ENCODE assay signal across 9 cellular contexts in the genomic region with DNA sequence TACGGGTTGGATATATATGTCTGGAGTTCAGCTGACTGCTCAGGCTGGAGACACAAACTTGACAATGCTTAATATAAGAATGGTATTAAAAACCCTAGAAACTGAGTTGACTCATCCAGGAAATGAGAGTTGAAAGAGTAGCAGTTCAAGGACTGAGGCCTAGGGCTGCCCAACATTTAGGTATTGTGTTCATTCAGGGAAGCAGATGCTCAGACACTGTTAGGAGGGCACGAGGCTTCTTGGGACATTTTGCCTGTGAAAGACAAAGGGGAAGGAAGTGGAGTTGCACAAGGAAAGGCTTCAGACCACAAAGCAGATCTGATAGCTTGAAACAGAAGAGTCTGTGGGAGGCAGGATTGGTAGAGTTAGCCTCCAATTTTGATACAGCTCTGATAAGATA. TPM values are rescaled to one million over a fixed set of nuclear protein-coding genes. Genes with fewer than 3 reads are reported as not detected.
A peak's percentile ranks its signal among the peaks of the same experiment; 100 is the strongest.
DNase-seq lines count a peak whose midpoint lies in the region; ATAC-seq lines count a peak whose summit lies in the region.
"Had no signal": no experiment of that assay in that cellular context is flagged by ENCODE, and none has a peak within 500 bp of the region (broad histone marks: within the 10 kb centered on the region; RNA-seq: fewer than 3 reads in every experiment).

No MANE protein-coding gene starts in this region.

- no peak overlapping the region for H2BK5ac ChIP-seq in mesenchymal stem cell (ENCODE audit: low read depth, low read length, poor library complexity, severe bottlenecking)

- H3K36me3 ChIP-seq in mesenchymal stem cell (ENCODE audit: control insufficient read depth in 1 of 2, insufficient read depth in 2 of 2, low read depth in 1 of 2, low read length in 2 of 2) = no peaks in the 10 kb centered on the region

- no peak overlapping the region for H2AFZ ChIP-seq in mesenchymal stem cell (ENCODE audit: low read depth, low read length)

- H3K4me2 ChIP-seq in mesenchymal stem cell (ENCODE audit: low read length, poor library complexity, severe bottlenecking) = no peak overlapping the region

- no peak overlapping the region for H2AK5ac ChIP-seq in mesenchymal stem cell (ENCODE audit: low read length, severe bottlenecking)

- POLR2A ChIA-PET in naive thymus-derived CD8-positive, alpha-beta T cell (lab: Charles Lee) = interaction anchor here (1.2 kb wide), 1 partner anchor 10 kb away, joined by 4 read pairs; no protein-coding TSS in a partner anchor

- no peak overlapping the region for H3K4me3 Mint-ChIP-seq in activated CD8-positive, alpha-beta memory T cell treated with anti-CD3 and anti-CD28 coated beads, Interleukin-2, amount 10 ng/mL, durations not matched to agents 7 days and 5 days
- H3K4me3 Mint-ChIP-seq in naive thymus-derived CD8-positive, alpha-beta T cell = no peak overlapping the region

- no peak overlapping the region for H4K8ac ChIP-seq in mesenchymal stem cell (ENCODE audit: low read length)

- H3K27me3 Mint-ChIP-seq in activated CD8-positive, alpha-beta memory T cell treated with anti-CD3 and anti-CD28 coated beads, Interleukin-2, amount 10 ng/mL, durations not matched to agents 7 days and 5 days = no peaks in the 10 kb centered on the region
- no peaks in the 10 kb centered on the region for H3K27me3 Mint-ChIP-seq in naive thymus-derived CD8-positive, alpha-beta T cell

- H3K4me1 ChIP-seq in mesenchymal stem cell (ENCODE audit: control insufficient read depth, insufficient read depth, low read depth, low read length) = no peaks in the 10 kb centered on the region

- peak; percentile 61 for DNase-seq in activated CD8-positive, alpha-beta memory T cell treated with anti-CD3 and anti-CD28 coated beads, Interleukin-2, amount 10 ng/mL, durations not matched to agents 7 days and 5 days
- no peak for DNase-seq in activated CD8-positive, alpha-beta memory T cell treated with anti-CD3 and anti-CD28 coated beads, Interleukin-2, amount 50 U/mL, for 4 hours
- DNase-seq in UCSD-AML1 (lab: John Stamatoyannopoulos, UW; ENCODE audit: unreplicated experiment) (peak; percentile 56), mesenchymal stem cell (no peak), AG08396 (ENCODE audit: low spot score) (no peak)
- peak in 3 of 10 donors; percentile 10 to 21 (median 13) for DNase-seq in naive thymus-derived CD8-positive, alpha-beta T cell

- peaks cover 2% of the 10 kb centered on the region for H3K4me1 Mint-ChIP-seq in activated CD8-positive, alpha-beta memory T cell treated with anti-CD3 and anti-CD28 coated beads, Interleukin-2, amount 10 ng/mL, durations not matched to agents 7 days and 5 days
- H3K4me1 Mint-ChIP-seq in naive thymus-derived CD8-positive, alpha-beta T cell = peaks cover 0 to 2% (median 0%) of the 10 kb centered on the region in 4 donors

- H3K14ac ChIP-seq in mesenchymal stem cell (ENCODE audit: low read length in 2 of 2) = no peak overlapping the region

- H3K27ac Mint-ChIP-seq in activated CD8-positive, alpha-beta memory T cell treated with anti-CD3 and anti-CD28 coated beads, Interleukin-2, amount 10 ng/mL, durations not matched to agents 7 days and 5 days = no peak overlapping the region
- no peak overlapping the region for H3K27ac Mint-ChIP-seq in naive thymus-derived CD8-positive, alpha-beta T cell

- no peak overlapping the region for H3K18ac ChIP-seq in mesenchymal stem cell (ENCODE audit: low read depth in 1 of 2, low read length in 2 of 2)

- ATAC-seq in activated CD8-positive, alpha-beta memory T cell treated with anti-CD3 and anti-CD28 coated beads, Interleukin-2, amount 10 ng/mL, durations not matched to agents 7 days and 5 days = peak; percentile 97
- ATAC-seq in HG03097 (IDR thresholded peaks at IDR 0.05; ENCODE audit: low FRiP score, unreplicated experiment) (peak; percentile 86), GM19397 (IDR thresholded peaks at IDR 0.05; ENCODE audit: unreplicated experiment) (no peak)
- peak; percentile 65 to 74 for ATAC-seq in naive thymus-derived CD8-positive, alpha-beta T cell

- H3K4ac ChIP-seq in mesenchymal stem cell (ENCODE audit: low read depth in 1 of 2, low read length in 2 of 2) = no peak overlapping the region

- peaks cover 10% of the 10 kb centered on the region for H3K36me3 Mint-ChIP-seq in activated CD8-positive, alpha-beta memory T cell treated with anti-CD3 and anti-CD28 coated beads, Interleukin-2, amount 10 ng/mL, durations not matched to agents 7 days and 5 days
- H3K36me3 Mint-ChIP-seq in naive thymus-derived CD8-positive, alpha-beta T cell = peaks cover 0 to 3% (median 0%) of the 10 kb centered on the region in 3 donors

- no peak overlapping the region for H3K4me3 ChIP-seq in mesenchymal stem cell (ENCODE audit: insufficient read depth in 1 of 2, low read depth in 1 of 2, low read length in 2 of 2)
- H3K4me3 ChIP-seq: SK-N-MC had no signal

- peaks cover 4% of the 10 kb centered on the region for H3K9me3 ChIP-seq in mesenchymal stem cell (ENCODE audit: control insufficient read depth, low read length)

- H2BK15ac ChIP-seq in mesenchymal stem cell (ENCODE audit: low read depth, poor library complexity, severe bottlenecking) = no peak overlapping the region

- H2BK12ac ChIP-seq in mesenchymal stem cell (ENCODE audit: low read length in 2 of 2) = no peak overlapping the region

- H4K91ac ChIP-seq in mesenchymal stem cell (ENCODE audit: low read length) = no peak overlapping the region

- no peak overlapping the region for H2BK120ac ChIP-seq in mesenchymal stem cell (ENCODE audit: low read depth, low read length)

- no peaks in the 10 kb centered on the region for H3K27me3 ChIP-seq in mesenchymal stem cell (ENCODE audit: control insufficient read depth in 1 of 2, insufficient read depth in 1 of 2, low read length in 2 of 2)

- H3K79me1 ChIP-seq in mesenchymal stem cell (replicated peaks; ENCODE audit: low read length, poor library complexity, severe bottlenecking) = no peaks in the 10 kb centered on the region

- H3K27ac ChIP-seq in mesenchymal stem cell (ENCODE audit: low read length, poor library complexity, severe bottlenecking) = no peak overlapping the region
- H3K27ac ChIP-seq: SK-N-MC had no signal

- 69% methylated on average over 2 of the region's 2 CpGs for WGBS in mesenchymal stem cell

- peaks cover 3% of the 10 kb centered on the region for H3K9me3 Mint-ChIP-seq in activated CD8-positive, alpha-beta memory T cell treated with anti-CD3 and anti-CD28 coated beads, Interleukin-2, amount 10 ng/mL, durations not matched to agents 7 days and 5 days (ENCODE audit: low read depth)
- peaks cover 0 to 8% (median 0%) of the 10 kb centered on the region in 9 donors for H3K9me3 Mint-ChIP-seq in naive thymus-derived CD8-positive, alpha-beta T cell

- CTCF ChIA-PET in activated CD8-positive, alpha-beta memory T cell treated with anti-CD3 and anti-CD28 coated beads, Interleukin-2, amount 10 ng/mL, durations not matched to agents 7 days and 5 days (lab: Charles Lee) = no interaction called here

- no peak overlapping the region for H3K9ac ChIP-seq in mesenchymal stem cell (ENCODE audit: low read length)

- no peak overlapping the region for H3K23ac ChIP-seq in mesenchymal stem cell (ENCODE audit: low read length in 2 of 2)

RNA-seq across cellular contexts. Expression of gene HS3ST1, which starts 52.0 kb away (rescaled TPM):
- total RNA-seq in activated CD8-positive, alpha-beta memory T cell treated with anti-CD3 and anti-CD28 coated beads, Interleukin-2, amount 10 ng/mL, durations not matched to agents 7 days and 5 days = under 1 TPM in 1 of 2 experiments, not detected in 1; 0.19 TPM
- under 1 TPM; 0.60 to 0.86 TPM for total RNA-seq in naive thymus-derived CD8-positive, alpha-beta T cell
- polyA plus RNA-seq in naive thymus-derived CD8-positive, alpha-beta T cell = not detected
- 0.07 TPM for polyA plus RNA-seq in mesenchymal stem cell (2013, experiment 1 of 2)
- polyA plus RNA-seq in mesenchymal stem cell (2013, experiment 2 of 2) = 0.03 TPM

Comparison
In these comparisons a context has a peak if more than half of its experiments do, and no peak if none do; other contexts are left out.
1. DNase-seq: peak in activated CD8-positive, alpha-beta memory T cell treated with anti-CD3 and anti-CD28 coated beads, Interleukin-2, amount 10 ng/mL, durations not matched to agents 7 days and 5 days (single experiment) and UCSD-AML1 (single experiment); none in activated CD8-positive, alpha-beta memory T cell treated with anti-CD3 and anti-CD28 coated beads, Interleukin-2, amount 50 U/mL, for 4 hours (single experiment), mesenchymal stem cell (single experiment) and AG08396 (single experiment).